ENCODE assay signal across 22 cellular contexts in the genomic region with DNA sequence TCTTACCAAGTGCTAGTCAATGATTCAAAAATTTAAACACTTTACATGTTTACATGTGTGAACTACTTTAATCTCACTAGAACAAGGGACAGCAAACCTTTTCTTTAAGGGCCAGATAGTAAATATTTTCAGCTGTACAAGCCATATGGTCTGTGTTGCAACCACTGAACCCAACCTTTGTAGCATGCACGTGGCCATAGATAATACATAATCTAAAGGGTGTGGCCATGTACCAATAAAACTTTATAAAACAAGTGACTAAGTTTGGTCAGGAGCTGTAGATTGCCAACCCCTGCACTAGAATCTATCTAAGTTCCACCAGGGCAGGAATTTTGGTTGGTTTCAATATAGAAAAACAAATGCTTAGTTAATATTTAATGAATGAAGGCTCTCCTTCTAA.
"Had no signal": no experiment of that assay in that cellular context is flagged by ENCODE, and none has a peak within 500 bp of the region (broad histone marks: within the 10 kb centered on the region; RNA-seq: fewer than 3 reads in every experiment).

No MANE protein-coding gene starts in this region.

- H3K4me1 ChIP-seq: esophagus squamous epithelium, parathyroid adenoma, right atrium auricular region, sigmoid colon, spleen, testis, tibial artery, upper lobe of left lung had no signal

- H3K4me3 ChIP-seq: esophagus squamous epithelium, right atrium auricular region, sigmoid colon, spleen, testis, tibial artery, upper lobe of left lung had no signal

- H3K4me1 Mint-ChIP-seq: immature natural killer cell; natural killer cell; stimulated activated memory B cell treated with anti-CD40 and anti-IgM and Interleukin-4, amounts not matched to agents 10 μg/mL and 1 μg/mL and 100 μg/mL, for 72 hours had no signal

- H3K9me3 ChIP-seq: esophagus squamous epithelium, right atrium auricular region, sigmoid colon, testis, tibial artery had no signal

- H3K36me3 ChIP-seq: esophagus squamous epithelium, right atrium auricular region, sigmoid colon, spleen, tibial artery, upper lobe of left lung had no signal

- H3K9ac ChIP-seq: parathyroid adenoma had no signal

- H3K27ac Mint-ChIP-seq: effector memory CD8-positive, alpha-beta T cell; immature natural killer cell; natural killer cell; progenitor cell of endocrine pancreas; stimulated activated memory B cell treated with anti-CD40 and anti-IgM and Interleukin-4, amounts not matched to agents 10 μg/mL and 1 μg/mL and 100 μg/mL, for 72 hours had no signal

- H3K27me3 Mint-ChIP-seq: progenitor cell of endocrine pancreas had no signal

- ATAC-seq: effector memory CD8-positive, alpha-beta T cell; stimulated activated memory B cell treated with anti-CD40 and anti-IgM and Interleukin-4, amounts not matched to agents 10 μg/mL and 1 μg/mL and 100 μg/mL, for 72 hours; stimulated activated naive CD8-positive, alpha-beta T cell treated with anti-CD3 and anti-CD28 coated beads, Interleukin-15, Interleukin-2, amounts not matched to agents 100 U/mL and 50 U/mL, for 24 hours had no signal

- H3K36me3 Mint-ChIP-seq: immature natural killer cell; natural killer cell; stimulated activated memory B cell treated with anti-CD40 and anti-IgM and Interleukin-4, amounts not matched to agents 10 μg/mL and 1 μg/mL and 100 μg/mL, for 72 hours had no signal

- H3K27me3 ChIP-seq: right atrium auricular region, sigmoid colon, spleen, testis, tibial artery, upper lobe of left lung had no signal

- H3K27ac ChIP-seq: esophagus squamous epithelium, parathyroid adenoma, right atrium auricular region, sigmoid colon, spleen, testis, tibial artery, upper lobe of left lung had no signal

- H3K4me3 Mint-ChIP-seq: effector memory CD8-positive, alpha-beta T cell; immature natural killer cell; natural killer cell; stimulated activated memory B cell treated with anti-CD40 and anti-IgM and Interleukin-4, amounts not matched to agents 10 μg/mL and 1 μg/mL and 100 μg/mL, for 72 hours had no signal

- DNase-seq: cortex of kidney; effector memory CD8-positive, alpha-beta T cell; esophagus squamous epithelium; hypothalamus; immature natural killer cell; islet precursor cell; kidney glomerular epithelial cell; mesendoderm; midbrain; natural killer cell; sigmoid colon; spleen; stimulated activated CD4-positive, alpha-beta T cell treated with anti-CD3 and anti-CD28 coated beads, Interleukin-4, amount 100 ng/mL, for 4 hours; stimulated activated naive CD8-positive, alpha-beta T cell treated with anti-CD3 and anti-CD28 coated beads, Interleukin-15, Interleukin-2, amounts not matched to agents 100 U/mL and 50 U/mL, for 24 hours; substantia nigra; testis; tibial artery had no signal

- H3K9me3 Mint-ChIP-seq: effector memory CD8-positive, alpha-beta T cell; immature natural killer cell; natural killer cell; stimulated activated memory B cell treated with anti-CD40 and anti-IgM and Interleukin-4, amounts not matched to agents 10 μg/mL and 1 μg/mL and 100 μg/mL, for 72 hours had no signal
